10 cellular contexts compared by ENCODE assay signal in genomic region chr9:33197753-33198152, GRCh38. TPM values are rescaled to one million over a fixed set of nuclear protein-coding genes. Genes with fewer than 3 reads are reported as not detected.
A peak's percentile ranks its signal among the peaks of the same experiment; 100 is the strongest.
DNase-seq lines count a peak whose midpoint lies in the region; ATAC-seq and TF ChIP-seq lines count a peak whose summit lies in the region.
"Not testable (repeated sequence)": the region's sequence is repeated elsewhere in the genome, so short reads cannot be mapped to it uniquely, and the experiment has no call there.
"Had no signal": no experiment of that assay in that cellular context is flagged by ENCODE, and none has a peak within 500 bp of the region (broad histone marks: within the 10 kb centered on the region; RNA-seq: fewer than 3 reads in every experiment).

No MANE protein-coding gene starts in this region.

- H4K8ac ChIP-seq in mesenchymal stem cell (ENCODE audit: low read length) = not testable (repeated sequence)

- 57% methylated on average over 3 of the region's 4 CpGs for WGBS in mesenchymal stem cell
- WGBS in sigmoid colon, 2 donors = 68 to 73% methylated on average over 4 of the region's 4 CpGs
- WGBS in transverse colon (ENCODE audit: low coverage in 1 of 2), 2 donors = 52 to 67% methylated on average over 2 to 4 of the region's 4 CpGs

- not testable (repeated sequence) for H3K36me3 ChIP-seq in HCT116 (ENCODE audit: control insufficient read depth in 1 of 2, insufficient read depth in 2 of 2, low read length in 2 of 2); cardiac muscle cell; mesenchymal stem cell (ENCODE audit: control insufficient read depth in 1 of 2, insufficient read depth in 2 of 2, low read depth in 1 of 2, low read length in 2 of 2); sigmoid colon; transverse colon

- BruUV-seq in HCT116 (replicated peaks; lab: Mats Ljungman, UMichigan) = not testable (repeated sequence)

- in situ Hi-C loops in transverse colon (cut with MboI; ENCODE audit: low pct_ligation_motif_present in 1 of 4, low pct_unique_long_range_greater_than_20kb in 1 of 4, low sequenced_read_pairs in 3 of 4) = not testable (repeated sequence)

- not testable (repeated sequence) for H2AFZ ChIP-seq in HCT116 (ENCODE audit: low read depth, low read length, poor library complexity, severe bottlenecking); mesenchymal stem cell (ENCODE audit: low read depth, low read length)

- DNase-seq in GM12864 (ENCODE audit: low read depth); HCT116 (ENCODE audit: low read depth, low spot score); coronary artery (ENCODE audit: low spot score); cardiac muscle cell (ENCODE audit: low read depth in 1 of 2, low spot score in 1 of 2); mesenchymal stem cell; sigmoid colon; transverse colon: not testable (repeated sequence)

- RAD21 ChIA-PET in HCT116 (lab: Charles Lee; ENCODE audit: low non-redundant PET in 1 of 2, low total read pairs in 2 of 2, uncharacterized antibody in 2 of 2, unreplicated experiment in 2 of 2) = not testable (repeated sequence)

- CTCF ChIA-PET in HCT116 (lab: Charles Lee) = interaction anchor here (0.7 kb wide), 1 partner anchor 27 kb away, joined by 3 read pairs; no protein-coding TSS in a partner anchor

- not testable (repeated sequence) for H2BK15ac ChIP-seq in mesenchymal stem cell (ENCODE audit: low read depth, poor library complexity, severe bottlenecking)

- not testable (repeated sequence) for H2BK120ac ChIP-seq in mesenchymal stem cell (ENCODE audit: low read depth, low read length)

- not testable (repeated sequence) for H2BK12ac ChIP-seq in mesenchymal stem cell (ENCODE audit: low read length in 2 of 2)

- not testable (repeated sequence) for H2BK5ac ChIP-seq in mesenchymal stem cell (ENCODE audit: low read depth, low read length, poor library complexity, severe bottlenecking)

- intact Hi-C loops in HCT116 (cut with micrococcal nuclease); transverse colon (cut with DNase I; ENCODE audit: low total_unique reads): not testable (repeated sequence)
- intact Hi-C loops in sigmoid colon (cut with DNase I) = loop anchor here (1.0 to 2.0 kb wide), 2 partner anchors 27 to 30 kb away; partner anchors contain the start of gene B4GALT1

- H4K20me1 ChIP-seq in HCT116 (ENCODE audit: insufficient read depth) = not testable (repeated sequence)

- not testable (repeated sequence) for H3K9me2 ChIP-seq in HCT116 (ENCODE audit: insufficient read depth)

- not testable (repeated sequence) for H3K9me3 ChIP-seq in HCT116 (ENCODE audit: control insufficient read depth in 1 of 2, insufficient read depth in 1 of 2, low read depth in 1 of 2, low read length in 2 of 2); cardiac muscle cell (ENCODE audit: low read depth); mesenchymal stem cell (ENCODE audit: control insufficient read depth, low read length); sigmoid colon; transverse colon

- TF ChIP-seq CTCF in GM12864 (IDR thresholded peaks at IDR 0.05; ENCODE audit: low read depth, low read length, missing control alignments) = peak; percentile 18
- not testable (repeated sequence) for TF ChIP-seq CTCF in HCT116 (IDR thresholded peaks at IDR 0.05 in 2 of 3, conservative IDR thresholded peaks at IDR 0.05 in 1 of 3; ENCODE audit: borderline replicate concordance in 1 of 3, insufficient read depth in 1 of 3, low read depth in 2 of 3, low read length in 2 of 3); coronary artery (IDR thresholded peaks at IDR 0.05); transverse colon (IDR thresholded peaks at IDR 0.05)
- TF ChIP-seq CTCF in cardiac muscle cell (IDR thresholded peaks at IDR 0.05; ENCODE audit: low read depth, low read length) = peak; percentile 8
- peak in 2 of 4 experiments; percentile 27 to 44 for TF ChIP-seq CTCF in sigmoid colon (IDR thresholded peaks at IDR 0.05)

- H2AK5ac ChIP-seq in mesenchymal stem cell (ENCODE audit: low read length, severe bottlenecking) = not testable (repeated sequence)

- not testable (repeated sequence) for H3K79me1 ChIP-seq in mesenchymal stem cell (replicated peaks; ENCODE audit: low read length, poor library complexity, severe bottlenecking)

- not testable (repeated sequence) for TF ChIP-seq RAD21 in HCT116 (IDR thresholded peaks at IDR 0.05; ENCODE audit: low read depth)

- not testable (repeated sequence) for H3K23ac ChIP-seq in mesenchymal stem cell (ENCODE audit: low read length in 2 of 2)

- not testable (repeated sequence) for H3K27ac ChIP-seq in HCT116 (ENCODE audit: low read depth, low read length); cardiac muscle cell; mesenchymal stem cell (ENCODE audit: low read length, poor library complexity, severe bottlenecking)
- H3K27ac ChIP-seq in coronary artery = peak overlapping the region; percentile 19 to 73
- H3K27ac ChIP-seq in sigmoid colon = peak overlapping the region; percentile 37 to 74 (median 66)
- peak overlapping the region; percentile 37 to 68 (median 63) for H3K27ac ChIP-seq in transverse colon

- not testable (repeated sequence) for TF ChIP-seq EP300 in sigmoid colon (IDR thresholded peaks at IDR 0.05); transverse colon (IDR thresholded peaks at IDR 0.05; ENCODE audit: low read depth)

- H3K4me2 ChIP-seq in HCT116 (ENCODE audit: low read length); mesenchymal stem cell (ENCODE audit: low read length, poor library complexity, severe bottlenecking): not testable (repeated sequence)

- H3K79me2 ChIP-seq in HCT116 (ENCODE audit: insufficient read depth, low read length) = not testable (repeated sequence)

- not testable (repeated sequence) for H3K18ac ChIP-seq in mesenchymal stem cell (ENCODE audit: low read depth in 1 of 2, low read length in 2 of 2)

- H3K14ac ChIP-seq in mesenchymal stem cell (ENCODE audit: low read length in 2 of 2) = not testable (repeated sequence)

- not testable (repeated sequence) for H3K27me3 ChIP-seq in HCT116 (ENCODE audit: insufficient read depth, low read length); cardiac muscle cell; sigmoid colon; transverse colon
- H3K27me3 ChIP-seq in mesenchymal stem cell (ENCODE audit: control insufficient read depth in 1 of 2, insufficient read depth in 1 of 2, low read length in 2 of 2) = peaks cover 0 to 23% of the 10 kb centered on the region in 2 experiments

- TF ChIP-seq POLR2A in HCT116 (IDR thresholded peaks at IDR 0.05; ENCODE audit: borderline replicate concordance, extremely low read depth, insufficient read depth, insufficient read length); sigmoid colon (IDR thresholded peaks at IDR 0.05); transverse colon (IDR thresholded peaks at IDR 0.05): not testable (repeated sequence)

- not testable (repeated sequence) for H3K4me1 ChIP-seq in HCT116 (ENCODE audit: control insufficient read depth in 1 of 2, insufficient read depth in 2 of 2, low read length in 2 of 2); cardiac muscle cell (ENCODE audit: low read depth); mesenchymal stem cell (ENCODE audit: control insufficient read depth, insufficient read depth, low read depth, low read length)
- H3K4me1 ChIP-seq in sigmoid colon (peaks cover 0 to 32% (median 17%) of the 10 kb centered on the region in 4 donors), transverse colon (peaks cover 1 to 12% (median 4%) of the 10 kb centered on the region in 4 donors)

- H3K9ac ChIP-seq in HCT116 (ENCODE audit: low read length) = not testable (repeated sequence)
- peak overlapping the region; percentile 71 for H3K9ac ChIP-seq in mesenchymal stem cell (ENCODE audit: low read length)

- not testable (repeated sequence) for H3K4ac ChIP-seq in mesenchymal stem cell (ENCODE audit: low read depth in 1 of 2, low read length in 2 of 2)

- not testable (repeated sequence) for H4K91ac ChIP-seq in mesenchymal stem cell (ENCODE audit: low read length)

- ATAC-seq in HCT116 = 0 out of 2 replicates have a peak, but pooled peaks have one; percentile 34

- not testable (repeated sequence) for H3K4me3 ChIP-seq in GM12864 (ENCODE audit: low read depth, low read length); HCT116 (replicated peaks in 1 of 2; ENCODE audit: low read depth in 1 of 2, low read length in 2 of 2); coronary artery; cardiac muscle cell; mesenchymal stem cell (ENCODE audit: insufficient read depth in 1 of 2, low read depth in 1 of 2, low read length in 2 of 2); sigmoid colon; transverse colon

- POLR2A ChIA-PET in HCT116 (lab: Charles Lee) = not testable (repeated sequence)

RNA-seq across cellular contexts. Expression of gene B4GALT1, which starts 30.6 kb away (rescaled TPM):
- total RNA-seq in HCT116 (2021; ENCODE audit: unreplicated experiment) (31.4 TPM), cardiac muscle cell (24.8 and 33.6 TPM in 2 replicates), sigmoid colon (10 to 100 TPM; 20.3 to 28.0 (median 25.0) TPM), transverse colon (100 to 1,000 TPM in 2 of 4 donors, 10 to 100 TPM in 2; 23.7 to 126 (median 93.7) TPM)
- 20.3 and 21.6 TPM in 2 replicates for polyA plus RNA-seq in HCT116 (2012)
- polyA plus RNA-seq in cardiac muscle cell (22.1 and 30.0 TPM in 2 replicates), sigmoid colon (100 to 1,000 TPM in 1 of 3 donors, 10 to 100 TPM in 2; 24.0 to 107 (median 61.5) TPM)
- 58.5 TPM for polyA plus RNA-seq in mesenchymal stem cell (2013, experiment 1 of 2)
- 58.1 TPM for polyA plus RNA-seq in mesenchymal stem cell (2013, experiment 2 of 2)

RNA-seq across cellular contexts. Expression of gene SPINK4, which starts 42.2 kb away (rescaled TPM):
- not detected for total RNA-seq in HCT116 (2021; ENCODE audit: unreplicated experiment)
- not detected in 2 replicates for polyA plus RNA-seq in HCT116 (2012)
- total RNA-seq in cardiac muscle cell = 7.8 TPM in 1 of 2 replicates, not detected in the other
- 5.7 and 6.9 TPM in 2 replicates for polyA plus RNA-seq in cardiac muscle cell
- not detected for polyA plus RNA-seq in mesenchymal stem cell (2013, experiment 1 of 2)
- 0.18 TPM for polyA plus RNA-seq in mesenchymal stem cell (2013, experiment 2 of 2)
- not detected for total RNA-seq in sigmoid colon
- polyA plus RNA-seq in sigmoid colon = 1,000 to 10,000 TPM in 1 of 3 donors, 100 to 1,000 TPM in 1, 10 to 100 TPM in 1; 26.4 to 1,105 (median 121) TPM
- total RNA-seq in transverse colon = 10 to 100 TPM in 1 of 4 donors, 1 to 10 TPM in 1, not detected in 2; 6.6 to 77.8 TPM
- total RNA-seq: CD4-positive, alpha-beta T cell; HT-29; MCF 10A had no signal
